In genomic region chr1:160961419-160961818, GRCh38 we compare ENCODE assay signal across 34 cellular contexts. TPM values are rescaled to one million over a fixed set of nuclear protein-coding genes. Genes with fewer than 3 reads are reported as not detected.
"Had no signal": no experiment of that assay in that cellular context is flagged by ENCODE, and none has a peak within 500 bp of the region (broad histone marks: within the 10 kb centered on the region; RNA-seq: fewer than 3 reads in every experiment).

No MANE protein-coding gene starts in this region.

- H3K4me1 ChIP-seq: heart right ventricle, lower lobe of right lung, prostate gland, sigmoid colon, spleen, suprapubic skin, tibial artery, upper lobe of right lung had no signal

- H3K4me2 ChIP-seq: hepatocyte had no signal

- FAIRE-seq: keratinocyte, pancreas, small intestine, urothelium cell line had no signal

- H3K4me3 ChIP-seq: heart right ventricle, hepatocyte, lower lobe of right lung, mucosa of descending colon, pancreas, prostate gland, sigmoid colon, spleen, suprapubic skin, thoracic aorta, tibial artery, upper lobe of right lung had no signal

- H3K4me1 Mint-ChIP-seq: naive thymus-derived CD4-positive, alpha-beta T cell; stimulated activated effector memory CD8-positive, alpha-beta T cell treated with anti-CD3 and anti-CD28 coated beads, Interleukin-12 subunit alpha, Interleukin-12 subunit beta, amount 100 ng/mL, for 72 hours had no signal

- H3K9me3 ChIP-seq: heart right ventricle, lower lobe of right lung, mucosa of descending colon, pancreas, prostate gland, sigmoid colon, spleen, suprapubic skin, thoracic aorta, tibial artery, upper lobe of right lung had no signal

- H3K27ac ChIP-seq: heart right ventricle, hepatocyte, lower lobe of right lung, pancreas, prostate gland, sigmoid colon, spleen, suprapubic skin, thoracic aorta, tibial artery, upper lobe of right lung had no signal

- H3K27me3 ChIP-seq: heart right ventricle, hepatocyte, pancreas, sigmoid colon, spleen, suprapubic skin, tibial artery, upper lobe of right lung had no signal

- ATAC-seq: heart right ventricle; left cardiac atrium; left lobe of liver; left ventricle myocardium superior; lower lobe of right lung; mucosa of descending colon; naive thymus-derived CD4-positive, alpha-beta T cell; natural killer cell treated with Interleukin-12 subunit alpha and Interleukin-12 subunit beta and Interleukin-15 and Interleukin-18, amount 100 ng/mL, for 72 hours; right cardiac atrium; stimulated activated effector memory CD8-positive, alpha-beta T cell treated with anti-CD3 and anti-CD28 coated beads, Interleukin-12 subunit alpha, Interleukin-12 subunit beta, amount 100 ng/mL, for 72 hours; upper lobe of right lung had no signal

- H3K27me3 Mint-ChIP-seq: natural killer cell treated with Interleukin-12 subunit alpha and Interleukin-12 subunit beta and Interleukin-15 and Interleukin-18, amount 100 ng/mL, for 72 hours; stimulated activated naive CD8-positive, alpha-beta T cell treated with anti-CD3 and anti-CD28 coated beads, Interleukin-15, Interleukin-2, amounts not matched to agents 100 ng/mL and 50 ng/mL, for 24 hours had no signal

- H3K36me3 ChIP-seq: heart right ventricle, lower lobe of right lung, pancreas, prostate gland, sigmoid colon, spleen, suprapubic skin, thoracic aorta, tibial artery, upper lobe of right lung had no signal

- H3K27ac Mint-ChIP-seq: naive thymus-derived CD4-positive, alpha-beta T cell; natural killer cell treated with Interleukin-12 subunit alpha and Interleukin-12 subunit beta and Interleukin-15 and Interleukin-18, amount 100 ng/mL, for 72 hours; stimulated activated effector memory CD8-positive, alpha-beta T cell treated with anti-CD3 and anti-CD28 coated beads, Interleukin-12 subunit alpha, Interleukin-12 subunit beta, amount 100 ng/mL, for 72 hours; stimulated activated naive CD8-positive, alpha-beta T cell treated with anti-CD3 and anti-CD28 coated beads, Interleukin-15, Interleukin-2, amounts not matched to agents 100 ng/mL and 50 ng/mL, for 24 hours had no signal

- H3K4me3 Mint-ChIP-seq: naive thymus-derived CD4-positive, alpha-beta T cell; natural killer cell treated with Interleukin-12 subunit alpha and Interleukin-12 subunit beta and Interleukin-15 and Interleukin-18, amount 100 ng/mL, for 72 hours; stimulated activated effector memory CD8-positive, alpha-beta T cell treated with anti-CD3 and anti-CD28 coated beads, Interleukin-12 subunit alpha, Interleukin-12 subunit beta, amount 100 ng/mL, for 72 hours; stimulated activated naive CD8-positive, alpha-beta T cell treated with anti-CD3 and anti-CD28 coated beads, Interleukin-15, Interleukin-2, amounts not matched to agents 100 ng/mL and 50 ng/mL, for 24 hours had no signal

- H3K79me2 ChIP-seq: hepatocyte had no signal

- H3K9me3 Mint-ChIP-seq: naive thymus-derived CD4-positive, alpha-beta T cell; natural killer cell treated with Interleukin-12 subunit alpha and Interleukin-12 subunit beta and Interleukin-15 and Interleukin-18, amount 100 ng/mL, for 72 hours; stimulated activated effector memory CD8-positive, alpha-beta T cell treated with anti-CD3 and anti-CD28 coated beads, Interleukin-12 subunit alpha, Interleukin-12 subunit beta, amount 100 ng/mL, for 72 hours; stimulated activated naive CD8-positive, alpha-beta T cell treated with anti-CD3 and anti-CD28 coated beads, Interleukin-15, Interleukin-2, amounts not matched to agents 100 ng/mL and 50 ng/mL, for 24 hours had no signal

- H3K36me3 Mint-ChIP-seq: naive thymus-derived CD4-positive, alpha-beta T cell; natural killer cell treated with Interleukin-12 subunit alpha and Interleukin-12 subunit beta and Interleukin-15 and Interleukin-18, amount 100 ng/mL, for 72 hours; stimulated activated effector memory CD8-positive, alpha-beta T cell treated with anti-CD3 and anti-CD28 coated beads, Interleukin-12 subunit alpha, Interleukin-12 subunit beta, amount 100 ng/mL, for 72 hours had no signal

- H2AFZ ChIP-seq: hepatocyte had no signal

- DNase-seq: heart right ventricle; kidney glomerular epithelial cell; left cardiac atrium; left ventricle myocardium superior; lower lobe of right lung; mesendoderm; midbrain; mucosa of descending colon; naive thymus-derived CD4-positive, alpha-beta T cell; pancreas; posterior cingulate gyrus; retina; right cardiac atrium; sigmoid colon; small intestine; spleen; stimulated activated CD4-positive, alpha-beta T cell treated with anti-CD3 and anti-CD28 coated beads, Interleukin-4, amount 100 ng/mL, for 24 hours; stimulated activated naive CD4-positive, alpha-beta T cell; tibial artery; trophoblast cell; upper lobe of right lung had no signal

RNA-seq across cellular contexts. Expression of gene ITLN2, which starts 6.8 kb away (rescaled TPM):
- total RNA-seq: heart right ventricle; left lobe of liver; left ventricle myocardium superior; mucosa of descending colon; myocyte; naive thymus-derived CD4-positive, alpha-beta T cell; natural killer cell treated with Interleukin-12 subunit alpha and Interleukin-12 subunit beta and Interleukin-15 and Interleukin-18, amount 100 ng/mL, for 72 hours; pancreas; sigmoid colon; spleen; subcutaneous adipose tissue had no signal
- polyA plus RNA-seq: naive thymus-derived CD4-positive, alpha-beta T cell; neural cell; spleen had no signal
